In the genomic region with DNA sequence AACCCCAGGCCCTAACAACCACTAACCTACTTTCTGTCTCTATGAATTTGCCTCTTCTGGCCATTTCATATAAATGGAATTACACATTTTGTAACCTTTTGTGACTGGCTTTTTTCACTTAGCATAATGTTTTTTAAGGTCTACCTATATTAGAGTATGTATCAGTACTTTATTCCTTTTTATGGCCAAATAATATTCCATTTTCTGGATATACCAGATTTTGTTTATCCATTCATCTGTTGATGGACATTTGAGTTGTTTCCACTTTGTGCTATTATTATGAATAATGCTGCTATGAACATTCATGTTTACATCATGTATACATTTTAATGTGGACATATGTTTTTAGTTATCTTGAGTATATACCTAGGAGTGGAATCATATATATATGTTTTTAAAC, we compare ENCODE assay signal across 22 cellular contexts. TPM values are rescaled to one million over a fixed set of nuclear protein-coding genes. Genes with fewer than 3 reads are reported as not detected.
DNase-seq lines count a peak whose midpoint lies in the region; ATAC-seq, FAIRE-seq and TF ChIP-seq lines count a peak whose summit lies in the region.
"Had no signal": no experiment of that assay in that cellular context is flagged by ENCODE, and none has a peak within 500 bp of the region (broad histone marks: within the 10 kb centered on the region; RNA-seq: fewer than 3 reads in every experiment).

No MANE protein-coding gene starts in this region.

- H3K9ac ChIP-seq in SK-N-SH (no peak overlapping the region), astrocyte (ENCODE audit: low read length) (no peak overlapping the region), kidney (ENCODE audit: low read length in 2 of 2) (no peak overlapping the region)
- H3K9ac ChIP-seq: BLaER1 treated with 17β-estradiol and CSF1 and Interleukin-3, amounts not matched to agents 10 nM and 100 nM had no signal

- TF ChIP-seq POLR2A in body of pancreas (IDR thresholded peaks at IDR 0.05): no peak

- no peak for ATAC-seq in SK-N-SH treated with all-trans-retinoic acid at 6 μM for 48 hours
- ATAC-seq in pancreas: no peak
- ATAC-seq in body of pancreas: no peak
- no peak for ATAC-seq in left colon
- ATAC-seq: CD8-positive, alpha-beta T cell had no signal

- TF ChIP-seq RAD21 in SK-N-SH (IDR thresholded peaks at IDR 0.05; ENCODE audit: low read length): no peak

- H3K9me3 ChIP-seq in SK-N-SH (0 out of 2 replicates have a peak, but pooled peaks cover 5% of the 10 kb centered on the region), astrocyte (ENCODE audit: insufficient read depth, low read depth, low read length) (no peaks in the 10 kb centered on the region), kidney (ENCODE audit: control insufficient read depth in 1 of 2, low read length in 2 of 2) (no peaks in the 10 kb centered on the region), pancreas (no peaks in the 10 kb centered on the region), body of pancreas (no peaks in the 10 kb centered on the region)
- H3K9me3 ChIP-seq: Caco-2 had no signal

- H3K36me3 Mint-ChIP-seq in astrocyte (ENCODE audit: low read depth, unreplicated experiment): no peaks in the 10 kb centered on the region
- H3K36me3 Mint-ChIP-seq: CD8-positive, alpha-beta T cell had no signal

- H3K9me3 Mint-ChIP-seq in astrocyte (ENCODE audit: unreplicated experiment): no peaks in the 10 kb centered on the region
- H3K9me3 Mint-ChIP-seq: CD4-positive, alpha-beta T cell; CD8-positive, alpha-beta T cell had no signal

- CTCF ChIA-PET in SK-N-SH (lab: Yijun Ruan, JAX): no interaction called here

- H3K27me3 ChIP-seq in SK-N-SH (ENCODE audit: insufficient read depth) (no peaks in the 10 kb centered on the region), astrocyte (ENCODE audit: insufficient read depth, low read length) (no peaks in the 10 kb centered on the region), pancreas (no peaks in the 10 kb centered on the region), body of pancreas (no peaks in the 10 kb centered on the region)

- no peak overlapping the region for H3K4me3 ChIP-seq in SK-N-SH (ENCODE audit: low read depth in 2 of 2, low read length in 1 of 2)
- no peak overlapping the region for H3K4me3 ChIP-seq in astrocyte (ENCODE audit: insufficient read depth, low read depth, low read length)
- H3K4me3 ChIP-seq in kidney (ENCODE audit: low read length in 2 of 2): no peak overlapping the region
- no peak overlapping the region for H3K4me3 ChIP-seq in pancreas
- H3K4me3 ChIP-seq in body of pancreas: no peak overlapping the region
- H3K4me3 ChIP-seq: BLaER1 treated with 17β-estradiol and CSF1 and Interleukin-3, amounts not matched to agents 10 nM and 100 nM had no signal

- H3K27ac ChIP-seq in SK-N-SH (ENCODE audit: low read depth in 2 of 2, low read length in 1 of 2): no peak overlapping the region
- no peak overlapping the region for H3K27ac ChIP-seq in astrocyte (ENCODE audit: low read depth, low read length)
- H3K27ac ChIP-seq in kidney (ENCODE audit: low read depth in 2 of 2, low read length in 2 of 2): no peak overlapping the region
- no peak overlapping the region for H3K27ac ChIP-seq in pancreas
- H3K27ac ChIP-seq in body of pancreas: no peak overlapping the region
- H3K27ac ChIP-seq: 22Rv1; BLaER1 treated with 17β-estradiol and CSF1 and Interleukin-3, amounts not matched to agents 10 nM and 100 nM; C4-2B had no signal

- H3K4me1 Mint-ChIP-seq in astrocyte (ENCODE audit: low read depth, unreplicated experiment): no peaks in the 10 kb centered on the region
- H3K4me1 Mint-ChIP-seq: B cell had no signal

- peak; percentile 43 for FAIRE-seq in astrocyte (lab: Jason Lieb, UNC)
- peak; percentile 91 for FAIRE-seq in kidney (lab: Jason Lieb, UNC)
- peak; percentile 94 for FAIRE-seq in pancreas (lab: Jason Lieb, UNC)
- FAIRE-seq: D721Med, G401.6, GM19239 had no signal

- no peaks in the 10 kb centered on the region for H3K79me2 ChIP-seq in SK-N-SH (ENCODE audit: insufficient read depth)
- no peaks in the 10 kb centered on the region for H3K79me2 ChIP-seq in astrocyte (ENCODE audit: insufficient read depth, low read length)

- H3F3A ChIP-seq in SK-N-SH (replicated peaks; ENCODE audit: insufficient read depth): no peaks in the 10 kb centered on the region

- H3K4me2 ChIP-seq in SK-N-SH (no peak overlapping the region), astrocyte (ENCODE audit: low read length) (no peak overlapping the region)
- H3K4me2 ChIP-seq: BLaER1 treated with 17β-estradiol and CSF1 and Interleukin-3, amounts not matched to agents 10 nM and 100 nM had no signal

- TF ChIP-seq CTCF in SK-N-SH (IDR thresholded peaks at IDR 0.05): no peak
- no peak for TF ChIP-seq CTCF in astrocyte (IDR thresholded peaks at IDR 0.05; ENCODE audit: insufficient read depth, low read depth, low read length)
- no peak for TF ChIP-seq CTCF in kidney (IDR thresholded peaks at IDR 0.05; ENCODE audit: borderline replicate concordance, extremely low read depth, insufficient read depth)
- no peak for TF ChIP-seq CTCF in pancreas (IDR thresholded peaks at IDR 0.05)
- no peak for TF ChIP-seq CTCF in body of pancreas (IDR thresholded peaks at IDR 0.05)

- H2AFZ ChIP-seq in SK-N-SH (ENCODE audit: low read depth) (no peak overlapping the region), astrocyte (ENCODE audit: low read depth, low read length) (no peak overlapping the region)

- no peak overlapping the region for H3K4me3 Mint-ChIP-seq in astrocyte (ENCODE audit: unreplicated experiment)
- H3K4me3 Mint-ChIP-seq: B cell; CD4-positive, alpha-beta T cell; CD8-positive, alpha-beta T cell had no signal

- H4K20me1 ChIP-seq in SK-N-SH (ENCODE audit: insufficient read depth): no peaks in the 10 kb centered on the region
- no peaks in the 10 kb centered on the region for H4K20me1 ChIP-seq in astrocyte (ENCODE audit: insufficient read depth, low read length)
- H4K20me1 ChIP-seq: BLaER1 treated with 17β-estradiol and CSF1 and Interleukin-3, amounts not matched to agents 10 nM and 100 nM had no signal

- intact Hi-C loops in kidney (cut with DNase I) (no loop called here), pancreas (cut with DNase I) (no loop called here), body of pancreas (cut with DNase I) (no loop called here), left colon (cut with DNase I, micrococcal nuclease) (no loop called here)

- no peaks in the 10 kb centered on the region for H3K9me2 ChIP-seq in SK-N-SH

- H3K36me3 ChIP-seq in SK-N-SH (replicated peaks in 1 of 2; ENCODE audit: control insufficient read depth in 1 of 2, insufficient read depth in 2 of 2, low read length in 1 of 2) (no peaks in the 10 kb centered on the region), astrocyte (ENCODE audit: insufficient read depth, low read length) (no peaks in the 10 kb centered on the region), kidney (ENCODE audit: control insufficient read depth in 1 of 2, insufficient read depth in 2 of 2, low read length in 2 of 2) (no peaks in the 10 kb centered on the region), pancreas (no peaks in the 10 kb centered on the region), body of pancreas (replicated peaks in 1 of 2; ENCODE audit: insufficient read depth in 1 of 2, low read depth in 2 of 2) (no peaks in the 10 kb centered on the region)
- H3K36me3 ChIP-seq: BLaER1 treated with 17β-estradiol and CSF1 and Interleukin-3, amounts not matched to agents 10 nM and 100 nM had no signal

- POLR2A ChIA-PET in SK-N-SH (lab: Yijun Ruan, JAX): no interaction called here

- no peak overlapping the region for H3K27ac Mint-ChIP-seq in astrocyte (ENCODE audit: unreplicated experiment)
- H3K27ac Mint-ChIP-seq: B cell; CD4-positive, alpha-beta T cell; CD8-positive, alpha-beta T cell had no signal

- no peaks in the 10 kb centered on the region for H3K27me3 Mint-ChIP-seq in astrocyte (ENCODE audit: low read depth, unreplicated experiment)
- H3K27me3 Mint-ChIP-seq: B cell; CD4-positive, alpha-beta T cell had no signal

- H3K4me1 ChIP-seq in SK-N-SH (ENCODE audit: control insufficient read depth in 1 of 2, insufficient read depth in 2 of 2, low read depth in 1 of 2, low read length in 1 of 2) (no peaks in the 10 kb centered on the region), astrocyte (ENCODE audit: insufficient read depth, low read length) (no peaks in the 10 kb centered on the region), kidney (ENCODE audit: control insufficient read depth in 1 of 2, insufficient read depth in 1 of 2, low read depth in 1 of 2, low read length in 2 of 2) (peaks cover 0 to 4% of the 10 kb centered on the region in 2 donors), pancreas (peaks cover 0 to 4% (median 0%) of the 10 kb centered on the region in 3 donors), body of pancreas (peaks cover 20% of the 10 kb centered on the region)
- H3K4me1 ChIP-seq: BLaER1 treated with 17β-estradiol and CSF1 and Interleukin-3, amounts not matched to agents 10 nM and 100 nM; Caco-2 had no signal

- no peak for TF ChIP-seq EP300 in SK-N-SH (IDR thresholded peaks at IDR 0.05; ENCODE audit: borderline replicate concordance in 1 of 2, low read depth in 1 of 2, low read length in 1 of 2)

- DNase-seq in SK-N-SH (no peak), astrocyte (ENCODE audit: low read depth) (no peak), kidney (no peak), pancreas (no peak), body of pancreas (no peak), left colon (no peak), AML-193 (lab: John Stamatoyannopoulos, UW) (no peak)
- DNase-seq: ACHN; Caco-2; Calu3; CD4-positive, alpha-beta T cell; CD8-positive, alpha-beta T cell; DMS79 treated with DMSO at 0.1 percent for 48 hours; GF-D8 had no signal

TF ChIP-seq in SK-N-SH, 30 proteins besides CTCF, POLR2A, EP300 and RAD21 (continues in another document):
- TF ChIP-seq, protein P1, sequence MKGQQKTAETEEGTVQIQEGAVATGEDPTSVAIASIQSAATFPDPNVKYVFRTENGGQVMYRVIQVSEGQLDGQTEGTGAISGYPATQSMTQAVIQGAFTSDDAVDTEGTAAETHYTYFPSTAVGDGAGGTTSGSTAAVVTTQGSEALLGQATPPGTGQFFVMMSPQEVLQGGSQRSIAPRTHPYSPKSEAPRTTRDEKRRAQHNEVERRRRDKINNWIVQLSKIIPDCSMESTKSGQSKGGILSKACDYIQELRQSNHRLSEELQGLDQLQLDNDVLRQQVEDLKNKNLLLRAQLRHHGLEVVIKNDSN (IDR thresholded peaks at IDR 0.05; ENCODE audit: borderline replicate concordance, low read depth): no peak

RNA-seq across cellular contexts. Expression of a gene that starts 35.5 kb away (rescaled TPM):
- polyA plus RNA-seq in SK-N-SH (2012; rRNA removed) (0.62 and 0.73 TPM in 2 replicates), kidney (ENCODE audit: insufficient read depth, low read depth, low replicate concordance) (19.6 TPM), pancreas (1 to 10 TPM; 5.2 to 7.1 TPM)
- 0.71 and 0.77 TPM in 2 replicates for polyA plus RNA-seq in SK-N-SH (2012; cell fraction: cytosol; rRNA removed)
- 0.39 and 0.50 TPM in 2 replicates for polyA plus RNA-seq in SK-N-SH (2012; cell fraction: nucleus; rRNA removed)
- total RNA-seq in astrocyte (1.2 and 1.3 TPM in 2 replicates), kidney (36.3 TPM), pancreas (10 to 100 TPM; 14.2 to 29.3 (median 18.7) TPM), body of pancreas (10 to 100 TPM; 15.8 to 19.7 TPM), left colon (10 to 100 TPM; 18.5 to 24.4 TPM)
